29 cellular contexts compared by ENCODE assay signal in genomic region chr20:19143890-19144289, GRCh38.
"Had no signal": no experiment of that assay in that cellular context is flagged by ENCODE, and none has a peak within 500 bp of the region (broad histone marks: within the 10 kb centered on the region; RNA-seq: fewer than 3 reads in every experiment).

No MANE protein-coding gene starts in this region.

- ATAC-seq: natural killer cell treated with Interleukin-12 subunit alpha and Interleukin-12 subunit beta and Interleukin-15 and Interleukin-18, amount 100 ng/mL, for 72 hours; psoas muscle; right cardiac atrium; right lobe of liver; stimulated activated effector memory CD8-positive, alpha-beta T cell treated with anti-CD3 and anti-CD28 coated beads, Interleukin-12 subunit alpha, Interleukin-12 subunit beta, amount 100 ng/mL, for 72 hours; stimulated activated naive B cell treated with anti-CD40 and anti-IgM and Interleukin-4, amounts not matched to agents 10 μg/mL and 1 μg/mL and 100 μg/mL, for 72 hours had no signal

- H3K27ac ChIP-seq: neutrophil, parathyroid adenoma, psoas muscle, right lobe of liver, sigmoid colon, stomach, thoracic aorta, thyroid gland, tibial nerve, upper lobe of left lung, vagina had no signal

- FAIRE-seq: small intestine, urothelium cell line had no signal

- H3K36me3 ChIP-seq: neutrophil, right lobe of liver, sigmoid colon, stomach, thoracic aorta, thyroid gland, tibial nerve, upper lobe of left lung, vagina had no signal

- H3K9me3 Mint-ChIP-seq: stimulated activated effector memory CD8-positive, alpha-beta T cell treated with anti-CD3 and anti-CD28 coated beads, Interleukin-12 subunit alpha, Interleukin-12 subunit beta, amount 100 ng/mL, for 72 hours had no signal

- H3K36me3 Mint-ChIP-seq: natural killer cell treated with Interleukin-12 subunit alpha and Interleukin-12 subunit beta and Interleukin-15 and Interleukin-18, amount 100 ng/mL, for 72 hours; stimulated activated effector memory CD8-positive, alpha-beta T cell treated with anti-CD3 and anti-CD28 coated beads, Interleukin-12 subunit alpha, Interleukin-12 subunit beta, amount 100 ng/mL, for 72 hours; stimulated activated naive B cell treated with anti-CD40 and anti-IgM and Interleukin-4, amounts not matched to agents 10 μg/mL and 1 μg/mL and 100 μg/mL, for 72 hours had no signal

- H3K9ac ChIP-seq: parathyroid adenoma had no signal

- H3K9me3 ChIP-seq: neutrophil, psoas muscle, right lobe of liver, sigmoid colon, thoracic aorta, thyroid gland, vagina had no signal

- H3K4me1 ChIP-seq: parathyroid adenoma, psoas muscle, right lobe of liver, sigmoid colon, stomach, thyroid gland, tibial nerve, upper lobe of left lung, vagina had no signal

- H3K27ac Mint-ChIP-seq: natural killer cell treated with Interleukin-12 subunit alpha and Interleukin-12 subunit beta and Interleukin-15 and Interleukin-18, amount 100 ng/mL, for 72 hours; nephron progenitor cell; progenitor cell of endocrine pancreas; stimulated activated effector memory CD8-positive, alpha-beta T cell treated with anti-CD3 and anti-CD28 coated beads, Interleukin-12 subunit alpha, Interleukin-12 subunit beta, amount 100 ng/mL, for 72 hours; stimulated activated naive B cell treated with anti-CD40 and anti-IgM and Interleukin-4, amounts not matched to agents 10 μg/mL and 1 μg/mL and 100 μg/mL, for 72 hours; stimulated activated naive CD8-positive, alpha-beta T cell treated with anti-CD3 and anti-CD28 coated beads, Interleukin-15, Interleukin-2, amounts not matched to agents 100 ng/mL and 50 ng/mL, for 24 hours had no signal

- DNase-seq: nephron progenitor cell; nucleus accumbens; posterior cingulate gyrus; psoas muscle; right cardiac atrium; right lobe of liver; sigmoid colon; small intestine; stimulated activated CD4-positive, alpha-beta T cell treated with anti-CD3 and anti-CD28 coated beads, Interleukin-15, amount 100 ng/mL, for 24 hours; stimulated activated CD4-positive, alpha-beta T cell treated with anti-CD3 and anti-CD28 coated beads, Interleukin-2, amount 100 ng/mL, for 24 hours; stimulated activated CD4-positive, alpha-beta T cell treated with anti-CD3 and anti-CD28 coated beads, Interleukin-2, amount 100 ng/mL, for 48 hours; stimulated activated CD4-positive, alpha-beta T cell treated with anti-CD3 and anti-CD28 coated beads, Interleukin-4, amount 100 ng/mL, for 24 hours; stimulated activated naive B cell treated with anti-CD40 and anti-IgM and Interleukin-4, amounts not matched to agents 10 μg/mL and 1 μg/mL and 100 μg/mL, for 72 hours; stimulated activated naive CD4-positive, alpha-beta T cell treated with Interleukin-2 at 50 U/mL for 16 hours; stomach; thyroid gland; trophoblast cell; upper lobe of left lung had no signal

- H3K4me3 Mint-ChIP-seq: natural killer cell treated with Interleukin-12 subunit alpha and Interleukin-12 subunit beta and Interleukin-15 and Interleukin-18, amount 100 ng/mL, for 72 hours; nephron progenitor cell; neural crest cell; stimulated activated effector memory CD8-positive, alpha-beta T cell treated with anti-CD3 and anti-CD28 coated beads, Interleukin-12 subunit alpha, Interleukin-12 subunit beta, amount 100 ng/mL, for 72 hours; stimulated activated naive B cell treated with anti-CD40 and anti-IgM and Interleukin-4, amounts not matched to agents 10 μg/mL and 1 μg/mL and 100 μg/mL, for 72 hours; stimulated activated naive CD8-positive, alpha-beta T cell treated with anti-CD3 and anti-CD28 coated beads, Interleukin-15, Interleukin-2, amounts not matched to agents 100 ng/mL and 50 ng/mL, for 24 hours had no signal

- H3K4me1 Mint-ChIP-seq: nephron progenitor cell; neural crest cell; stimulated activated effector memory CD8-positive, alpha-beta T cell treated with anti-CD3 and anti-CD28 coated beads, Interleukin-12 subunit alpha, Interleukin-12 subunit beta, amount 100 ng/mL, for 72 hours; stimulated activated naive B cell treated with anti-CD40 and anti-IgM and Interleukin-4, amounts not matched to agents 10 μg/mL and 1 μg/mL and 100 μg/mL, for 72 hours had no signal

- H3K4me3 ChIP-seq: psoas muscle, right lobe of liver, sigmoid colon, stomach, thoracic aorta, thyroid gland, tibial nerve, upper lobe of left lung, vagina had no signal
